Comparison of ENCODE assay signal across 23 cellular contexts in the genomic region with DNA sequence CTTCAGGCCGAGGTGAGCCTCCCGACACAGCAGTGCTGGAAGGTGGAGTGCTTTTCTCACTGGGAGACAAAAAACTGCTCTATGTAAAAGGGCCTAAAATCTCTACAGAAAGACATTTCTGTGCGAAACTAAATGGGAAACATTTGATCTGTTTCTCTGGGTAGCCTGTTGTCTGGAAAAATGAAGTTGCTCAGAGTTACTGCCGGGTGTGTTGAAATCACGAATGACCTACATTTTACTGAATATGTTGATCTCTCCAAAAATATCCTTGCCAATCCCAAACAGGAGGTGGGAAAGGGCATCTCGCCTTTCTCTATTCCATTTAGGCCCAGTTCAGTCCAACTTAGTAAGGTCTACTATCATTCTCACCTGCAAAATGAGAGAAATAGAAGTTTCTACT.
"Had no signal": no experiment of that assay in that cellular context is flagged by ENCODE, and none has a peak within 500 bp of the region (broad histone marks: within the 10 kb centered on the region; RNA-seq: fewer than 3 reads in every experiment).

No MANE protein-coding gene starts in this region.

- H3K36me3 ChIP-seq: ascending aorta, left lung, neural progenitor cell, prostate gland, right atrium auricular region had no signal

- H3K36me3 Mint-ChIP-seq: neural progenitor cell had no signal

- H3K27me3 Mint-ChIP-seq: activated B cell treated with CpG ODN at 0.5 μM for 24 hours; activated CD4-positive, alpha-beta T cell treated with anti-CD3 and anti-CD28 coated beads, Interleukin-2, amount 10 ng/mL, durations not matched to agents 7 days and 5 days; effector memory CD8-positive, alpha-beta T cell; naive B cell; stimulated activated naive CD8-positive, alpha-beta T cell treated with anti-CD3 and anti-CD28 coated beads, Interleukin-15, amount 100 ng/mL, for 72 hours had no signal

- FAIRE-seq: keratinocyte had no signal

- H3K27ac Mint-ChIP-seq: activated B cell treated with CpG ODN at 0.5 μM for 24 hours; activated CD4-positive, alpha-beta T cell treated with anti-CD3 and anti-CD28 coated beads, Interleukin-2, amount 10 ng/mL, durations not matched to agents 7 days and 5 days; naive B cell; neural progenitor cell; T-helper 2 cell treated with Interferon-gamma antibody and Interleukin-4, amounts not matched to agents 5 μg/mL and 100 μg/mL, for 36 hours had no signal

- H3K9me3 ChIP-seq: ascending aorta, left lung, mucosa of descending colon, prostate gland, right atrium auricular region, SK-N-SH had no signal

- H3K9ac ChIP-seq: neural progenitor cell, SK-N-SH had no signal

- H3K4me1 ChIP-seq: ascending aorta, foreskin keratinocyte, left lung, prostate gland had no signal

- H3K4me3 Mint-ChIP-seq: activated B cell treated with CpG ODN at 0.5 μM for 24 hours; activated CD4-positive, alpha-beta T cell treated with anti-CD3 and anti-CD28 coated beads, Interleukin-2, amount 10 ng/mL, durations not matched to agents 7 days and 5 days; effector memory CD8-positive, alpha-beta T cell; naive B cell; neural progenitor cell; stimulated activated naive CD8-positive, alpha-beta T cell treated with anti-CD3 and anti-CD28 coated beads, Interleukin-15, amount 100 ng/mL, for 72 hours; T-helper 2 cell treated with Interferon-gamma antibody and Interleukin-4, amounts not matched to agents 5 μg/mL and 100 μg/mL, for 36 hours had no signal

- H3K9me3 Mint-ChIP-seq: activated B cell treated with CpG ODN at 0.5 μM for 24 hours; activated CD4-positive, alpha-beta T cell treated with anti-CD3 and anti-CD28 coated beads, Interleukin-2, amount 10 ng/mL, durations not matched to agents 7 days and 5 days; effector memory CD8-positive, alpha-beta T cell; naive B cell; neural progenitor cell; stimulated activated naive CD8-positive, alpha-beta T cell treated with anti-CD3 and anti-CD28 coated beads, Interleukin-15, amount 100 ng/mL, for 72 hours; T-helper 2 cell treated with Interferon-gamma antibody and Interleukin-4, amounts not matched to agents 5 μg/mL and 100 μg/mL, for 36 hours had no signal

- DNase-seq: activated B cell treated with CpG ODN at 0.5 μM for 24 hours; activated CD4-positive, alpha-beta T cell treated with anti-CD3 and anti-CD28 coated beads, Interleukin-2, amount 10 ng/mL, durations not matched to agents 7 days and 5 days; activated CD8-positive, alpha-beta memory T cell treated with anti-CD3 and anti-CD28 coated beads, Interleukin-2, amount 50 U/mL, for 4 hours; activated gamma-delta T cell treated with Interleukin-2 at 50 U/mL for 16 hours; activated T-cell treated with anti-CD3 and anti-CD28 coated beads, Interleukin-2, amount 50 U/mL, for 48 hours; dermis blood vessel endothelial cell; effector memory CD8-positive, alpha-beta T cell; foreskin keratinocyte; hypothalamus; left lung; mucosa of descending colon; naive B cell; SHP77 treated with DMSO at 0.1 percent for 48 hours; SK-N-SH; stimulated activated naive CD8-positive, alpha-beta T cell treated with anti-CD3 and anti-CD28 coated beads, Interleukin-15, amount 100 ng/mL, for 72 hours; trophoblast cell had no signal

- H3K4me3 ChIP-seq: ascending aorta, left lung, mucosa of descending colon, neural progenitor cell, prostate gland, right atrium auricular region, skin epidermis had no signal

- ATAC-seq: effector memory CD8-positive, alpha-beta T cell; foreskin keratinocyte; left lung; mucosa of descending colon; stimulated activated naive CD8-positive, alpha-beta T cell treated with anti-CD3 and anti-CD28 coated beads, Interleukin-15, amount 100 ng/mL, for 72 hours had no signal

- H3K27me3 ChIP-seq: ascending aorta, foreskin keratinocyte, left lung, neural progenitor cell, right atrium auricular region had no signal

- H3K27ac ChIP-seq: ascending aorta, foreskin keratinocyte, left lung, neural progenitor cell, prostate gland, right atrium auricular region had no signal

- H3K4me1 Mint-ChIP-seq: activated B cell treated with CpG ODN at 0.5 μM for 24 hours had no signal
